ENCODE assay signal across 8 cellular contexts in genomic region chr15:85793641-85794597, GRCh38. TPM values are rescaled to one million over a fixed set of nuclear protein-coding genes. Genes with fewer than 3 reads are reported as not detected.
A peak's percentile ranks its signal among the peaks of the same experiment; 100 is the strongest.
DNase-seq lines count a peak whose midpoint lies in the region; ATAC-seq and TF ChIP-seq lines count a peak whose summit lies in the region.

No MANE protein-coding gene starts in this region.

- ATAC-seq in GM19452 (IDR thresholded peaks at IDR 0.05; ENCODE audit: unreplicated experiment) = peak; percentile 46
- peak; percentile 37 for ATAC-seq in HG03520 (IDR thresholded peaks at IDR 0.05; ENCODE audit: unreplicated experiment)
- peak; percentile 40 for ATAC-seq in left lung

- CTCF ChIA-PET in BJ (lab: Yijun Ruan, JAX) = interaction anchor here (1.1 to 1.4 kb wide), 2 partner anchors 24 to 38 kb away, joined by 3 to 4 read pairs; no protein-coding TSS in a partner anchor

- no peaks in the 10 kb centered on the region for H3K36me3 ChIP-seq in BJ (ENCODE audit: control insufficient read depth, insufficient read depth, low read length)
- no peaks in the 10 kb centered on the region for H3K36me3 ChIP-seq in left lung

- DNase-seq in BJ (ENCODE audit: low read depth) (no peak), T1000 (lab: John Stamatoyannopoulos, UW) (peak; percentile 42), cerebellum (ENCODE audit: low spot score) (peak; percentile 36), left lung (peak; percentile 58 to 88), iPS-NIHi7 (ENCODE audit: extremely low spot score) (no peak)
- peak; percentile 15 for DNase-seq in stimulated activated CD8-positive, alpha-beta memory T cell treated with anti-CD3 and anti-CD28 coated beads, Interleukin-4, amount 100 ng/mL, for 24 hours (ENCODE audit: low read depth)

- POLR2A ChIA-PET in BJ (lab: Charles Lee) = no interaction called here

- H3K27me3 ChIP-seq in BJ (ENCODE audit: control insufficient read depth, insufficient read depth, low read length) (no peaks in the 10 kb centered on the region), left lung (peaks cover 0 to 16% of the 10 kb centered on the region in 2 donors)

- H3K27ac ChIP-seq in left lung = peak overlapping the region; percentile 74 to 85

- peak overlapping the region; percentile 68 for H3K4me3 ChIP-seq in BJ (ENCODE audit: low read depth, low read length)
- H3K4me3 ChIP-seq in left lung = peak overlapping the region; percentile 64 to 92

- peaks cover 0 to 30% of the 10 kb centered on the region in 2 donors for H3K4me1 ChIP-seq in left lung

- TF ChIP-seq CTCF in BJ (IDR thresholded peaks at IDR 0.05; ENCODE audit: insufficient read depth, low read depth, low read length) (no peak), left lung (IDR thresholded peaks at IDR 0.05) (no peak)

- intact Hi-C loops in left lung (cut with DNase I) = no loop called here

- H3K9me3 ChIP-seq in left lung = no peaks in the 10 kb centered on the region

RNA-seq across cellular contexts. Expression of gene KLHL25, which starts 0.8 kb away (rescaled TPM):
- polyA plus RNA-seq in BJ (2011; rRNA removed) = 2.5 and 4.5 TPM in 2 replicates
- 2.6 and 3.9 TPM in 2 replicates for polyA minus RNA-seq in BJ (2011; rRNA and poly(A)+ RNA removed)
- 38.5 TPM for total RNA-seq in cerebellum
- total RNA-seq in left lung = 1 to 10 TPM; 4.4 to 4.6 TPM

Comparison
In these comparisons a context has a peak if more than half of its experiments do, and no peak if none do; other contexts are left out.
1. DNase-seq: peak in T1000 (single experiment), cerebellum (single experiment), left lung (2 of 2) and stimulated activated CD8-positive, alpha-beta memory T cell treated with anti-CD3 and anti-CD28 coated beads, Interleukin-4, amount 100 ng/mL, for 24 hours (single experiment); none in BJ (single experiment) and iPS-NIHi7 (single experiment).
2. Peak in every context shown above with its lines, with median percentiles within 50 percentile points of each other: ATAC-seq.